In genomic region chr12:22860926-22861325, GRCh38 we compare ENCODE assay signal across 19 cellular contexts.
DNase-seq lines count a peak whose midpoint lies in the region; ATAC-seq and TF ChIP-seq lines count a peak whose summit lies in the region.
"Had no signal": no experiment of that assay in that cellular context is flagged by ENCODE, and none has a peak within 500 bp of the region (broad histone marks: within the 10 kb centered on the region; RNA-seq: fewer than 3 reads in every experiment).

No MANE protein-coding gene starts in this region.

- POLR2A ChIA-PET in CD4-positive, alpha-beta T cell (lab: Charles Lee): no interaction called here

- peaks cover 64% of the 10 kb centered on the region for H3K4me1 Mint-ChIP-seq in endodermal cell
- H3K4me1 Mint-ChIP-seq in CD4-positive, alpha-beta T cell (ENCODE audit: low read depth): no peaks in the 10 kb centered on the region
- H3K4me1 Mint-ChIP-seq: IgD-negative memory B cell had no signal

- H3K27me3 Mint-ChIP-seq in endodermal cell (ENCODE audit: insufficient read depth): no peaks in the 10 kb centered on the region
- peaks cover 28% of the 10 kb centered on the region for H3K27me3 Mint-ChIP-seq in CD4-positive, alpha-beta T cell

- CTCF ChIA-PET in CD4-positive, alpha-beta T cell (lab: Charles Lee): no interaction called here

- peaks cover 53% of the 10 kb centered on the region for H3K36me3 ChIP-seq in endodermal cell (ENCODE audit: control insufficient read depth, insufficient read depth, low read length)
- H3K36me3 ChIP-seq: SJCRH30 had no signal

- DNase-seq in NCI-H82 (lab: John Stamatoyannopoulos, UW): peak; percentile 28
- DNase-seq in NCI-H82 treated with DMSO at 0.1 percent for 48 hours (lab: John Stamatoyannopoulos, UW; ENCODE audit: unreplicated experiment): no peak
- DNase-seq in NCI-H69 (lab: John Stamatoyannopoulos, UW): peak; percentile 36
- DNase-seq in endodermal cell: peak; percentile 83
- DNase-seq in retina: peak; percentile 31
- DNase-seq in CD4-positive, alpha-beta T cell: no peak
- DNase-seq in activated T-cell treated with anti-CD3 and anti-CD28 coated beads, Interleukin-2, amount 50 U/mL, for 1 hour: no peak
- DNase-seq: Caco-2, DMS53, HCEC 1CT, Kasumi-1, MM.1S, NCI-H1092 treated with DMSO at 0.1 percent for 48 hours, NCI-H510A, OCI-M1, RPMI8226, SJCRH30, SW 1271 had no signal

- intact Hi-C loops in CD4-positive, alpha-beta T cell (cut with DNase I, micrococcal nuclease): no loop called here

- H3K4me3 ChIP-seq in endodermal cell (ENCODE audit: low read length): peak overlapping the region; percentile 64
- H3K4me3 ChIP-seq: SJCRH30 had no signal

- no peak overlapping the region for H3K9ac ChIP-seq in endodermal cell (ENCODE audit: extremely low read depth, low read length, poor library complexity, severe bottlenecking)

- H3K27ac Mint-ChIP-seq in endodermal cell: peak overlapping the region; percentile 15
- no peak overlapping the region for H3K27ac Mint-ChIP-seq in CD4-positive, alpha-beta T cell
- H3K27ac Mint-ChIP-seq: IgD-negative memory B cell had no signal

- H3K9me3 ChIP-seq in endodermal cell (ENCODE audit: control insufficient read depth, low read length): no peaks in the 10 kb centered on the region
- no peaks in the 10 kb centered on the region for H3K9me3 ChIP-seq in CD4-positive, alpha-beta T cell (ENCODE audit: control insufficient read depth, low read length)
- H3K9me3 ChIP-seq: Caco-2, SJCRH30 had no signal

- peaks cover 25% of the 10 kb centered on the region for H3K4me1 ChIP-seq in endodermal cell (ENCODE audit: control insufficient read depth, insufficient read depth, low read length)
- H3K4me1 ChIP-seq: SJCRH30 had no signal

- ATAC-seq in CD4-positive, alpha-beta T cell (ENCODE audit: poor library complexity): no peak

- WGBS in endodermal cell (ENCODE audit: insufficient coverage in 1 of 2, insufficient read length in 1 of 2), 2 experiments: 52 to 54% methylated on average over 3 of the region's 3 CpGs

- no peaks in the 10 kb centered on the region for H3K27me3 ChIP-seq in endodermal cell (ENCODE audit: control insufficient read depth, insufficient read depth, low read length, poor library complexity, severe bottlenecking)
- H3K27me3 ChIP-seq in CD4-positive, alpha-beta T cell (ENCODE audit: control insufficient read depth, insufficient read depth, low read length): no peaks in the 10 kb centered on the region
- H3K27me3 ChIP-seq: SJCRH30 had no signal

- H3K4me3 Mint-ChIP-seq in endodermal cell: peak overlapping the region; percentile 7
- H3K4me3 Mint-ChIP-seq in CD4-positive, alpha-beta T cell: no peak overlapping the region
- H3K4me3 Mint-ChIP-seq: IgD-negative memory B cell had no signal

- no peaks in the 10 kb centered on the region for H3K9me3 Mint-ChIP-seq in endodermal cell
- H3K9me3 Mint-ChIP-seq in CD4-positive, alpha-beta T cell: no peaks in the 10 kb centered on the region
- H3K9me3 Mint-ChIP-seq: IgD-negative memory B cell had no signal

- H3K27ac ChIP-seq in endodermal cell (ENCODE audit: low read depth, low read length): no peak overlapping the region
- H3K27ac ChIP-seq in CD4-positive, alpha-beta T cell (ENCODE audit: low read depth, low read length): no peak overlapping the region
- H3K27ac ChIP-seq: SJCRH30 had no signal

- no peak for TF ChIP-seq CTCF in endodermal cell (conservative IDR thresholded peaks at IDR 0.05)
- no peak for TF ChIP-seq CTCF in CD4-positive, alpha-beta T cell (IDR thresholded peaks at IDR 0.05)

- H3K36me3 Mint-ChIP-seq in endodermal cell (ENCODE audit: low read depth): peaks cover 37% of the 10 kb centered on the region
- H3K36me3 Mint-ChIP-seq in CD4-positive, alpha-beta T cell (ENCODE audit: low read depth): no peaks in the 10 kb centered on the region
- H3K36me3 Mint-ChIP-seq: IgD-negative memory B cell had no signal

Comparison
In these comparisons a context has a peak if more than half of its experiments do, and no peak if none do; other contexts are left out.
1. DNase-seq: peak in NCI-H82 (single experiment), NCI-H69 (single experiment), endodermal cell (single experiment) and retina (single experiment); none in NCI-H82 treated with DMSO at 0.1 percent for 48 hours (single experiment), CD4-positive, alpha-beta T cell (0 of 10) and activated T-cell treated with anti-CD3 and anti-CD28 coated beads, Interleukin-2, amount 50 U/mL, for 1 hour (single experiment).